In genomic region chr6:127267742-127268588, GRCh38 we compare ENCODE assay signal across 9 cellular contexts. TPM values are rescaled to one million over a fixed set of nuclear protein-coding genes. Genes with fewer than 3 reads are reported as not detected.
DNase-seq lines count a peak whose midpoint lies in the region; ATAC-seq, FAIRE-seq and TF ChIP-seq lines count a peak whose summit lies in the region.
"Had no signal": no experiment of that assay in that cellular context is flagged by ENCODE, and none has a peak within 500 bp of the region (broad histone marks: within the 10 kb centered on the region; RNA-seq: fewer than 3 reads in every experiment).

No MANE protein-coding gene starts in this region.

- H3K36me3 ChIP-seq in GM06990 (ENCODE audit: control insufficient read depth, insufficient read depth, low read length) = no peaks in the 10 kb centered on the region
- H3K36me3 ChIP-seq in subcutaneous abdominal adipose tissue (ENCODE audit: control insufficient read depth in 5 of 5, insufficient read depth in 5 of 5, low read length in 5 of 5) = no peaks in the 10 kb centered on the region

- no peak for TF ChIP-seq CTCF in GM06990 (IDR thresholded peaks at IDR 0.05; ENCODE audit: insufficient read depth, low read length, poor library complexity, severe bottlenecking)

- H3K4me1 ChIP-seq in subcutaneous abdominal adipose tissue (ENCODE audit: control insufficient read depth in 5 of 5, insufficient read depth in 5 of 5, low read length in 5 of 5) = peaks cover 0 to 38% (median 33%) of the 10 kb centered on the region in 5 donors

- DNase-seq in GM06990 (ENCODE audit: extremely low read depth, insufficient read length) = no peak
- DNase-seq in activated naive CD8-positive, alpha-beta T cell treated with anti-CD3 and anti-CD28 coated beads for 36 hours = no peak
- DNase-seq in MV-4-11 (lab: John Stamatoyannopoulos, UW) = no peak
- DNase-seq in COLO829 (ENCODE audit: low spot score) = no peak
- DNase-seq in ecto neural progenitor cell (ENCODE audit: low spot score) = no peak

- H3K27ac ChIP-seq in subcutaneous abdominal adipose tissue (ENCODE audit: low read depth, low read length) = peak overlapping the region; percentile 95

- peak overlapping the region; percentile 82 to 99 (median 99) for H3K9ac ChIP-seq in subcutaneous abdominal adipose tissue (ENCODE audit: low read length in 5 of 5)

- FAIRE-seq in islet of Langerhans (lab: Jason Lieb, UNC) = peak; percentile 71
- FAIRE-seq: TTC549 had no signal

- H3K27ac Mint-ChIP-seq in activated naive CD8-positive, alpha-beta T cell treated with anti-CD3 and anti-CD28 coated beads for 36 hours = peak overlapping the region; percentile 91

- H3K4me3 Mint-ChIP-seq in activated naive CD8-positive, alpha-beta T cell treated with anti-CD3 and anti-CD28 coated beads for 36 hours = peak overlapping the region; percentile 92

- H3K9me3 ChIP-seq in subcutaneous abdominal adipose tissue (ENCODE audit: control insufficient read depth in 5 of 5, low read length in 5 of 5) = no peaks in the 10 kb centered on the region

- H3K27me3 ChIP-seq in GM06990 (replicated peaks; ENCODE audit: control insufficient read depth, insufficient read depth, low read length) (no peaks in the 10 kb centered on the region), subcutaneous abdominal adipose tissue (ENCODE audit: control insufficient read depth in 5 of 5, insufficient read depth in 4 of 5, low read length in 5 of 5) (no peaks in the 10 kb centered on the region)

- no peaks in the 10 kb centered on the region for H3K9me3 Mint-ChIP-seq in activated naive CD8-positive, alpha-beta T cell treated with anti-CD3 and anti-CD28 coated beads for 36 hours

- no peaks in the 10 kb centered on the region for H3K27me3 Mint-ChIP-seq in activated naive CD8-positive, alpha-beta T cell treated with anti-CD3 and anti-CD28 coated beads for 36 hours

- peaks cover 32% of the 10 kb centered on the region for H3K4me1 Mint-ChIP-seq in activated naive CD8-positive, alpha-beta T cell treated with anti-CD3 and anti-CD28 coated beads for 36 hours

- H3K36me3 Mint-ChIP-seq in activated naive CD8-positive, alpha-beta T cell treated with anti-CD3 and anti-CD28 coated beads for 36 hours = peaks cover 9% of the 10 kb centered on the region

- peak; percentile 0 for ATAC-seq in HG03571 (IDR thresholded peaks at IDR 0.05; ENCODE audit: unreplicated experiment)

- H3K4me3 ChIP-seq in GM06990 (replicated peaks; ENCODE audit: low read depth, low read length) = peak overlapping the region; percentile 94
- peak overlapping the region; percentile 89 to 97 (median 95) for H3K4me3 ChIP-seq in subcutaneous abdominal adipose tissue (ENCODE audit: low read depth in 1 of 5, low read length in 5 of 5)

RNA-seq across cellular contexts. Expression of gene RNF146, which starts 1.3 kb away (rescaled TPM):
- 10 to 100 TPM; 11.2 to 13.1 TPM for total RNA-seq in activated naive CD8-positive, alpha-beta T cell treated with anti-CD3 and anti-CD28 coated beads for 36 hours
